In the genomic region with DNA sequence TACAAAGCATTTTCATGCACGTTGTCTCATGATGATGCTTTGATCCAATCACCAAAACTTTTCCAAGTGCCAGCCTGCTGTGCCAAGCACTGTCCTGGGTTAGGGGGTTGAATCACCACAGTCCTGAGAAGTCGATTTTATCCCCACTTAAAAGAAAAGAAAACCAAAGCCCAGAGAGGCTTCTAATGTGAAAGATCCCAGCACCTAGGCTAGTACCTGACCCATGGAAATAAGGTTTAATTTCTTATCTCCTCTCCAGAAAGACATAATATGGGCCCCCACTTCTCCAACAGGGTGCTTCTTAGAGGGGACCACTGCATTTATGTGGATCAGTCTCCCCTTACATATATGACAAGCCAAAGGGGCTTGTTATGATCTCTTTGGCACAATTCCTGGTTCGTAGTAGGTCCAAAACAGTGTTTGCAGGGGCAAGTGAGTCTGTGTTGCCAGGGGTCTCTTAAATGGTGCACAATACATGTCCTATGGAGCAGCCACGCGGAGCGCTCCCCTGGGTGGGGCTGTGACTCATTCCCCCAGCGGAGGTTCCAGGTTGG, we compare ENCODE assay signal across 9 cellular contexts. TPM values are rescaled to one million over a fixed set of nuclear protein-coding genes. Genes with fewer than 3 reads are reported as not detected.
A peak's percentile ranks its signal among the peaks of the same experiment; 100 is the strongest.
DNase-seq lines count a peak whose midpoint lies in the region; ATAC-seq, FAIRE-seq and TF ChIP-seq lines count a peak whose summit lies in the region.
"Had no signal": no experiment of that assay in that cellular context is flagged by ENCODE, and none has a peak within 500 bp of the region (broad histone marks: within the 10 kb centered on the region; RNA-seq: fewer than 3 reads in every experiment).

No MANE protein-coding gene starts in this region.

- FAIRE-seq in astrocyte (lab: Jason Lieb, UNC) = no peak
- FAIRE-seq: TTC549 had no signal

- H3K36me3 ChIP-seq in astrocyte (ENCODE audit: insufficient read depth, low read length) = no peaks in the 10 kb centered on the region

- peaks cover 25% of the 10 kb centered on the region for H4K20me1 ChIP-seq in astrocyte (ENCODE audit: insufficient read depth, low read length)

- H3K9me3 Mint-ChIP-seq in activated naive CD4-positive, alpha-beta T cell treated with anti-CD3 and anti-CD28 coated beads for 36 hours = no peaks in the 10 kb centered on the region
- no peaks in the 10 kb centered on the region for H3K9me3 Mint-ChIP-seq in astrocyte (ENCODE audit: unreplicated experiment)
- peaks cover 2% of the 10 kb centered on the region for H3K9me3 Mint-ChIP-seq in memory B cell
- H3K9me3 Mint-ChIP-seq in type B pancreatic cell = no peaks in the 10 kb centered on the region

- H3K4me2 ChIP-seq in astrocyte (ENCODE audit: low read length) = peak overlapping the region; percentile 93

- no peak for TF ChIP-seq CTCF in astrocyte (IDR thresholded peaks at IDR 0.05; ENCODE audit: insufficient read depth, low read depth, low read length)
- no peak for TF ChIP-seq CTCF in type B pancreatic cell (conservative IDR thresholded peaks at IDR 0.05)

- peaks cover 34% of the 10 kb centered on the region for H3K4me1 Mint-ChIP-seq in activated naive CD4-positive, alpha-beta T cell treated with anti-CD3 and anti-CD28 coated beads for 36 hours (ENCODE audit: low read depth)
- H3K4me1 Mint-ChIP-seq in astrocyte (ENCODE audit: low read depth, unreplicated experiment) (peaks cover 21% of the 10 kb centered on the region), memory B cell (peaks cover 46% of the 10 kb centered on the region), type B pancreatic cell (ENCODE audit: unreplicated experiment) (peaks cover 50% of the 10 kb centered on the region)

- H3K36me3 Mint-ChIP-seq in activated naive CD4-positive, alpha-beta T cell treated with anti-CD3 and anti-CD28 coated beads for 36 hours (ENCODE audit: low read depth) = no peaks in the 10 kb centered on the region
- peaks cover 2% of the 10 kb centered on the region for H3K36me3 Mint-ChIP-seq in astrocyte (ENCODE audit: low read depth, unreplicated experiment)
- no peaks in the 10 kb centered on the region for H3K36me3 Mint-ChIP-seq in memory B cell
- H3K36me3 Mint-ChIP-seq in type B pancreatic cell = no peaks in the 10 kb centered on the region

- no peak for ATAC-seq in memory B cell (ENCODE audit: low read depth)
- ATAC-seq in GM21529 (IDR thresholded peaks at IDR 0.05; ENCODE audit: unreplicated experiment) = no peak
- ATAC-seq in GM21528 (IDR thresholded peaks at IDR 0.05; ENCODE audit: low FRiP score, unreplicated experiment) = no peak

- peak overlapping the region; percentile 95 for H3K27ac Mint-ChIP-seq in activated naive CD4-positive, alpha-beta T cell treated with anti-CD3 and anti-CD28 coated beads for 36 hours
- peak overlapping the region; percentile 97 for H3K27ac Mint-ChIP-seq in astrocyte (ENCODE audit: unreplicated experiment)
- H3K27ac Mint-ChIP-seq in memory B cell = peak overlapping the region; percentile 100
- H3K27ac Mint-ChIP-seq in type B pancreatic cell = peak overlapping the region; percentile 99

- peak overlapping the region; percentile 16 for H3K27ac ChIP-seq in astrocyte (ENCODE audit: low read depth, low read length)

- no peaks in the 10 kb centered on the region for H3K9me3 ChIP-seq in astrocyte (ENCODE audit: insufficient read depth, low read depth, low read length)

- peak overlapping the region; percentile 69 for H3K4me3 ChIP-seq in astrocyte (ENCODE audit: insufficient read depth, low read depth, low read length)

- no peak overlapping the region for H2AFZ ChIP-seq in astrocyte (ENCODE audit: low read depth, low read length)

- intact Hi-C loops in activated naive CD4-positive, alpha-beta T cell treated with anti-CD3 and anti-CD28 coated beads for 36 hours (cut with micrococcal nuclease) = loop anchor here (1.0 to 5.0 kb wide), 10 partner anchors 16 to 490 kb away; a partner anchor contains a TSS

- CTCF ChIA-PET in activated naive CD4-positive, alpha-beta T cell treated with anti-CD3 and anti-CD28 coated beads for 36 hours (lab: Charles Lee) = interaction anchor here (0.7 to 1.6 kb wide), 8 partner anchors 13 to 264 kb away, joined by 3 to 6 read pairs (median 3); no protein-coding TSS in a partner anchor

- DNase-seq in activated naive CD4-positive, alpha-beta T cell treated with anti-CD3 and anti-CD28 coated beads for 36 hours = no peak
- no peak for DNase-seq in activated naive CD4-positive, alpha-beta T cell treated with Interleukin-2 at 50 U/mL for 16 hours
- DNase-seq in astrocyte (ENCODE audit: low read depth) = no peak
- no peak for DNase-seq in memory B cell (ENCODE audit: low spot score in 2 of 2)
- no peak for DNase-seq in type B pancreatic cell (ENCODE audit: extremely low spot score, unreplicated experiment)
- no peak for DNase-seq in NCI-H146 (lab: John Stamatoyannopoulos, UW)

- H3K4me1 ChIP-seq in astrocyte (ENCODE audit: insufficient read depth, low read length) = peaks cover 32% of the 10 kb centered on the region

- peaks cover 29% of the 10 kb centered on the region for H3K79me2 ChIP-seq in astrocyte (ENCODE audit: insufficient read depth, low read length)

- H3K4me3 Mint-ChIP-seq in activated naive CD4-positive, alpha-beta T cell treated with anti-CD3 and anti-CD28 coated beads for 36 hours = peak overlapping the region; percentile 96
- H3K4me3 Mint-ChIP-seq in astrocyte (ENCODE audit: unreplicated experiment) = peak overlapping the region; percentile 94
- peak overlapping the region; percentile 93 for H3K4me3 Mint-ChIP-seq in memory B cell
- H3K4me3 Mint-ChIP-seq in type B pancreatic cell = peak overlapping the region; percentile 98

- H3K9ac ChIP-seq in astrocyte (ENCODE audit: low read length) = peak overlapping the region; percentile 72

- H3K27me3 ChIP-seq in astrocyte (ENCODE audit: insufficient read depth, low read length) = no peaks in the 10 kb centered on the region

- no peaks in the 10 kb centered on the region for H3K27me3 Mint-ChIP-seq in activated naive CD4-positive, alpha-beta T cell treated with anti-CD3 and anti-CD28 coated beads for 36 hours (ENCODE audit: low read depth)
- no peaks in the 10 kb centered on the region for H3K27me3 Mint-ChIP-seq in astrocyte (ENCODE audit: low read depth, unreplicated experiment)
- no peaks in the 10 kb centered on the region for H3K27me3 Mint-ChIP-seq in memory B cell
- no peaks in the 10 kb centered on the region for H3K27me3 Mint-ChIP-seq in type B pancreatic cell

RNA-seq across cellular contexts. Expression of a gene that starts 1.9 kb away (rescaled TPM):
- 10 to 100 TPM; 33.3 to 36.1 TPM for total RNA-seq in activated naive CD4-positive, alpha-beta T cell treated with anti-CD3 and anti-CD28 coated beads for 36 hours
- total RNA-seq in astrocyte (128 and 138 TPM in 2 replicates), type B pancreatic cell (ENCODE audit: low replicate concordance) (44.4 and 77.2 TPM in 2 replicates)

RNA-seq across cellular contexts. Expression of a gene that starts 28.5 kb away (rescaled TPM):
- under 1 TPM; 0.25 to 0.45 TPM for total RNA-seq in activated naive CD4-positive, alpha-beta T cell treated with anti-CD3 and anti-CD28 coated beads for 36 hours
- total RNA-seq in astrocyte (0.43 TPM in 1 of 2 replicates, not detected in the other), type B pancreatic cell (ENCODE audit: low replicate concordance) (26.8 and 30.1 TPM in 2 replicates)

RNA-seq across cellular contexts. Expression of a gene that starts 43.9 kb away (rescaled TPM):
- total RNA-seq in activated naive CD4-positive, alpha-beta T cell treated with anti-CD3 and anti-CD28 coated beads for 36 hours = not detected
- total RNA-seq in astrocyte (not detected in 2 replicates), type B pancreatic cell (ENCODE audit: low replicate concordance) (not detected in 2 replicates)

RNA-seq across cellular contexts. Expression of a gene that starts 43.9 kb away (rescaled TPM):
- total RNA-seq in activated naive CD4-positive, alpha-beta T cell treated with anti-CD3 and anti-CD28 coated beads for 36 hours = 10 to 100 TPM; 25.6 to 26.1 TPM
- 0.07 and 0.12 TPM in 2 replicates for total RNA-seq in astrocyte
- total RNA-seq in type B pancreatic cell (ENCODE audit: low replicate concordance) = not detected in 2 replicates

Comparison
In these comparisons a context has a peak if more than half of its experiments do, and no peak if none do; other contexts are left out.
1. RNA of a gene that starts 28.5 kb away (total RNA-seq): 26.8 to 30.1 TPM in type B pancreatic cell; 0.25 to 0.45 TPM in activated naive CD4-positive, alpha-beta T cell treated with anti-CD3 and anti-CD28 coated beads for 36 hours and 0.43 TPM in astrocyte; every median in the first group is over 10 times any median in the second.
2. Peak in every context shown above with its lines, with median percentiles within 50 percentile points of each other: H3K27ac Mint-ChIP-seq and H3K4me3 Mint-ChIP-seq.